ENCODE assay signal across 8 cellular contexts in the genomic region with DNA sequence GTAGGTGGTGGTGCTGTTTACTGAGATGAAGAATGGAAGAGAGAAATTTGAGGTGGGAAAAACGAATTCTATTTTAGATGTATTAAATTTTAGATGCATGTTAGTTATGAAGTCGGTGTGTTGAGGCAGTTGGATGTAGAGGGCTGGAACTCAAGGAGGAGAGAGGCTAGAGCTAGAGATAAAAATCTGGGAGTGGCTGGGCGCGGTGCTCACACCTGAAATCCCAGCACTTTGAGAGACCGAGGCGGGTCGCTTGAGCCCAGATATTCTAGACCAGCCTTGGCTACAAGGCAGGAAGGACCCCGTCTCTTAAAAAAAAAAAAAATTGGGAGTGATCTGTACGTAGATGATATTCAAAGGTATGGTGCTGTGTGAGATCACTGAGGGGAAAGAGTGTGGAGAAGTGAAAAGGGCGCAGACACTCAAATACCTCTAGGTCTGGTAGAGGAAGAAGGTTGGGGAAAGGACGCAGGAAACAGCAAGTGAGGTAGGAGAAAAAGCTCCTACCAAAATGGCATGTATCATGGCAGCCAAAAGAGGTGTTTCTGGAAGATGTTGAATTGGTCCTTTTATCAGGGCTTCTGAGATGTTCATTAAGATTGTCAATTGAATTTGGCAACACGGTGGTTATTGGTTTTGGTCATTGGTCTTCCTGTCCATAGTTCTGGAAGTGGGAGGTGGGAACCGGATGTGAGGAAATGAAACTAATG. TPM values are rescaled to one million over a fixed set of nuclear protein-coding genes. Genes with fewer than 3 reads are reported as not detected.
A peak's percentile ranks its signal among the peaks of the same experiment; 100 is the strongest.
DNase-seq lines count a peak whose midpoint lies in the region; FAIRE-seq and TF ChIP-seq lines count a peak whose summit lies in the region.

No MANE protein-coding gene starts in this region.

- peaks cover 3% of the 10 kb centered on the region; the same call in 1 of the 2 replicates for H4K20me1 ChIP-seq in GM23248 (ENCODE audit: insufficient read depth)
- no peaks in the 10 kb centered on the region for H4K20me1 ChIP-seq in fibroblast of lung (ENCODE audit: control insufficient read depth, extremely low read depth, insufficient read depth, low read length)

- H3K4me2 ChIP-seq in GM23248 (ENCODE audit: unreplicated experiment): peak overlapping the region; percentile 94
- peak overlapping the region; percentile 79 for H3K4me2 ChIP-seq in fibroblast of lung (ENCODE audit: extremely low read depth, insufficient read depth, low read length)

- no peak for FAIRE-seq in urothelium cell line (lab: Jason Lieb, UNC)

- H3K4me1 ChIP-seq in GM23248 (ENCODE audit: insufficient read depth): no peaks in the 10 kb centered on the region
- no peaks in the 10 kb centered on the region for H3K4me1 ChIP-seq in fibroblast of lung (ENCODE audit: control insufficient read depth, extremely low read depth, insufficient read depth, low read length)
- H3K4me1 ChIP-seq in sigmoid colon: peaks cover 0 to 19% (median 16%) of the 10 kb centered on the region in 4 donors

- H3K9me3 ChIP-seq in GM23248 (ENCODE audit: low read depth): no peaks in the 10 kb centered on the region
- no peaks in the 10 kb centered on the region for H3K9me3 ChIP-seq in fibroblast of lung (ENCODE audit: control insufficient read depth, insufficient read depth, low read depth, low read length)
- no peaks in the 10 kb centered on the region for H3K9me3 ChIP-seq in sigmoid colon

- H2AFZ ChIP-seq in GM23248 (peak overlapping the region; percentile 82), fibroblast of lung (ENCODE audit: low read length) (no peak overlapping the region)

- H3K27ac ChIP-seq in GM23248: peak overlapping the region; percentile 72
- peak overlapping the region; percentile 75 for H3K27ac ChIP-seq in fibroblast of lung (ENCODE audit: insufficient read depth, low read length)
- H3K27ac ChIP-seq in sigmoid colon: peak overlapping the region; percentile 93 to 97 (median 94)

- TF ChIP-seq EP300 in sigmoid colon (IDR thresholded peaks at IDR 0.05): no peak

- WGBS in GM23248 (ENCODE audit: low coverage in 1 of 2, low lambda C conversion rate in 2 of 2, missing lambda C conversion rate in 2 of 2), 2 experiments: 69 to 76% methylated on average over 13 of the region's 13 CpGs
- WGBS in sigmoid colon, 2 donors: 34 to 54% methylated on average over 13 of the region's 13 CpGs

- no peak for TF ChIP-seq POLR2A in sigmoid colon (IDR thresholded peaks at IDR 0.05)

- no peaks in the 10 kb centered on the region for H3K9me2 ChIP-seq in GM23248 (ENCODE audit: insufficient read depth)

- TF ChIP-seq CTCF in fibroblast of lung (conservative IDR thresholded peaks at IDR 0.05 in 1 of 2, IDR thresholded peaks at IDR 0.05 in 1 of 2; ENCODE audit: low read depth in 1 of 2, low read length in 2 of 2) (no peak), sigmoid colon (IDR thresholded peaks at IDR 0.05) (no peak)

- H3K36me3 ChIP-seq in GM23248 (ENCODE audit: low read depth): no peaks in the 10 kb centered on the region
- H3K36me3 ChIP-seq in fibroblast of lung (ENCODE audit: control insufficient read depth, insufficient read depth, low read length): no peaks in the 10 kb centered on the region
- no peaks in the 10 kb centered on the region for H3K36me3 ChIP-seq in sigmoid colon

- H3K79me2 ChIP-seq in GM23248 (ENCODE audit: insufficient read depth): peaks cover 66% of the 10 kb centered on the region
- H3K79me2 ChIP-seq in fibroblast of lung (ENCODE audit: control insufficient read depth, insufficient read depth, low read length): peaks cover 67% of the 10 kb centered on the region

- H3K4me3 ChIP-seq in GM23248: peak overlapping the region; percentile 94
- peak overlapping the region; percentile 86 to 98 (median 92) for H3K4me3 ChIP-seq in fibroblast of lung (replicated peaks in 1 of 4; ENCODE audit: control extremely low read depth in 1 of 4, insufficient read depth in 1 of 4, low read depth in 3 of 4, low read length in 4 of 4)
- H3K4me3 ChIP-seq in sigmoid colon: peak overlapping the region; percentile 88 to 98 (median 97)

- DNase-seq in GM23248 (no peak), SK-N-DZ (ENCODE audit: low spot score) (peak; percentile 24), fibroblast of lung (ENCODE audit: low read depth in 2 of 2) (no peak), sigmoid colon (no peak), mesenteric fat pad (ENCODE audit: low spot score) (no peak), NCI-H1092 treated with DMSO at 0.1 percent for 48 hours (lab: John Stamatoyannopoulos, UW) (no peak), GF-D8 (lab: John Stamatoyannopoulos, UW) (no peak), urothelium cell line (ENCODE audit: low spot score) (no peak)

- 0 out of 2 replicates have a peak, but pooled peaks cover 6% of the 10 kb centered on the region for H3F3A ChIP-seq in GM23248 (ENCODE audit: insufficient read depth)

- in situ Hi-C loops in GM23248 (cut with MboI): no loop called here

- H3K9ac ChIP-seq in GM23248: peak overlapping the region; percentile 93
- H3K9ac ChIP-seq in fibroblast of lung (ENCODE audit: insufficient read depth, low read length): no peak overlapping the region

- intact Hi-C loops in sigmoid colon (cut with DNase I): loop anchor here (2.0 to 5.0 kb wide), 2 partner anchors 63 to 318 kb away; partner anchors contain the start of gene ABCC5

- H3K27me3 ChIP-seq in GM23248 (replicated peaks; ENCODE audit: insufficient read depth): no peaks in the 10 kb centered on the region
- H3K27me3 ChIP-seq in fibroblast of lung (ENCODE audit: control insufficient read depth, insufficient read depth, low read length): no peaks in the 10 kb centered on the region
- no peaks in the 10 kb centered on the region for H3K27me3 ChIP-seq in sigmoid colon

RNA-seq across cellular contexts. Expression of gene YEATS2, which starts 1.8 kb away (rescaled TPM):
- 29.6 and 34.7 TPM in 2 replicates for total RNA-seq in GM23248 (2014; rRNA removed; shearing (Covaris generic))
- polyA plus RNA-seq in GM23248 (2016; fragmentation: Nextera tagmentation; extraction: Ambion mirVana) (11.0 and 14.0 TPM in 2 replicates), fibroblast of lung (19.5 and 25.0 TPM in 2 replicates), sigmoid colon (10 to 100 TPM in 1 of 3 donors, 1 to 10 TPM in 2; 3.0 to 11.2 (median 3.0) TPM)
- polyA plus RNA-seq in SK-N-DZ (2014; cell fraction: cytosol; rRNA removed): 50.2 and 63.6 TPM in 2 replicates
- 60.2 and 75.8 TPM in 2 replicates for polyA plus RNA-seq in SK-N-DZ (2014; cell fraction: nucleus; rRNA removed)
- total RNA-seq in fibroblast of lung (28.0 and 28.7 TPM in 2 replicates), sigmoid colon (10 to 100 TPM; 13.2 to 20.3 (median 16.3) TPM), mesenteric fat pad (21.4 TPM)
- polyA plus RNA-seq in fibroblast of lung (2012): 12.3 and 16.3 TPM in 2 replicates
- polyA minus RNA-seq in fibroblast of lung (ENCODE audit: low replicate concordance): 25.5 and 56.6 TPM in 2 replicates
